In the genomic region with DNA sequence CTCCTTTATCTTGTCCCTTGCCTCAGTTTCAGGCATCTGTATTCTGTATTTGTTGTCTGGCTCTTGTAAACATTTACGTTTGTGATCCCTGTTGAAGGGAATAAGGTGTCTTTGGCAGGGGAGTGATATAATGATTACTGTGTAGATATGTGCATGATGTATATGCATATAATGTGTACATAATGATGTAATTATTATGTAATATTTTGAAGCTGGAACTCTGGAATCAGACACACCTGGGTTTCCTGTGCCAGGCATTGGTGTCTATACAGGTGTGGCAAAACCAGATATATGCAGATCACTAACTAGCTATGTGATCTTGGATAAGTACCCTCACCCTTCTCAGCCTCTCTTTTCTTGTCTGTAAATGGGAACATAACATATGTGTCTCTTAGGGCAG, we compare ENCODE assay signal across 26 cellular contexts.
"Had no signal": no experiment of that assay in that cellular context is flagged by ENCODE, and none has a peak within 500 bp of the region (broad histone marks: within the 10 kb centered on the region; RNA-seq: fewer than 3 reads in every experiment).

No MANE protein-coding gene starts in this region.

- FAIRE-seq: small intestine had no signal

- H3K4me3 ChIP-seq: neural progenitor cell, ovary, psoas muscle, right lobe of liver, sigmoid colon, suprapubic skin, testis, tibial artery, transverse colon, upper lobe of right lung, uterus had no signal

- H3K9me3 ChIP-seq: ovary, psoas muscle, right lobe of liver, sigmoid colon, suprapubic skin, testis, tibial artery, transverse colon, upper lobe of right lung, uterus had no signal

- H3K36me3 ChIP-seq: neural progenitor cell, ovary, right lobe of liver, sigmoid colon, suprapubic skin, tibial artery, transverse colon, upper lobe of right lung, uterus had no signal

- DNase-seq: natural killer cell; occipital lobe; ovary; posterior cingulate gyrus; psoas muscle; right cardiac atrium; right lobe of liver; sigmoid colon; small intestine; stimulated activated CD4-positive, alpha-beta T cell treated with anti-CD3 and anti-CD28 coated beads, Interleukin-15, amount 100 ng/mL, for 24 hours; stimulated activated CD4-positive, alpha-beta T cell treated with anti-CD3 and anti-CD28 coated beads, Interleukin-4, amount 100 ng/mL, for 1 hour; stimulated activated CD4-positive, alpha-beta T cell treated with anti-CD3 and anti-CD28 coated beads, Interleukin-4, amount 100 ng/mL, for 4 hours; stimulated activated CD8-positive, alpha-beta memory T cell treated with anti-CD3 and anti-CD28 coated beads, Interleukin-4, amount 100 ng/mL, for 48 hours; stimulated activated naive CD4-positive, alpha-beta T cell; stimulated activated naive CD8-positive, alpha-beta T cell treated with anti-CD3 and anti-CD28 coated beads, Interleukin-15, amount 100 ng/mL, for 72 hours; stimulated activated naive CD8-positive, alpha-beta T cell treated with anti-CD3 and anti-CD28 coated beads, Interleukin-15, Interleukin-2, amounts not matched to agents 100 U/mL and 50 U/mL, for 24 hours; substantia nigra; testis; tibial artery; transverse colon; upper lobe of right lung; uterus had no signal

- H3K27me3 ChIP-seq: neural progenitor cell, ovary, right lobe of liver, suprapubic skin, testis, transverse colon, upper lobe of right lung, uterus had no signal

- H3K27ac ChIP-seq: neural progenitor cell, ovary, parathyroid adenoma, psoas muscle, right lobe of liver, sigmoid colon, suprapubic skin, testis, tibial artery, transverse colon, upper lobe of right lung, uterus had no signal

- H3K4me1 ChIP-seq: parathyroid adenoma, psoas muscle, right lobe of liver, sigmoid colon, suprapubic skin, testis, tibial artery, transverse colon, upper lobe of right lung, uterus had no signal

- ATAC-seq: natural killer cell; psoas muscle; right cardiac atrium; right lobe of liver; stimulated activated memory B cell treated with anti-CD40 and anti-IgM and Interleukin-4, amounts not matched to agents 10 μg/mL and 1 μg/mL and 100 μg/mL, for 72 hours; stimulated activated naive CD8-positive, alpha-beta T cell treated with anti-CD3 and anti-CD28 coated beads, Interleukin-15, amount 100 ng/mL, for 72 hours; stimulated activated naive CD8-positive, alpha-beta T cell treated with anti-CD3 and anti-CD28 coated beads, Interleukin-15, Interleukin-2, amounts not matched to agents 100 U/mL and 50 U/mL, for 24 hours had no signal
